In genomic region chr17:17433260-17433659, GRCh38 we compare ENCODE assay signal across 23 cellular contexts. TPM values are rescaled to one million over a fixed set of nuclear protein-coding genes. Genes with fewer than 3 reads are reported as not detected.
A peak's percentile ranks its signal among the peaks of the same experiment; 100 is the strongest.
DNase-seq lines count a peak whose midpoint lies in the region; ATAC-seq and TF ChIP-seq lines count a peak whose summit lies in the region.
"Had no signal": no experiment of that assay in that cellular context is flagged by ENCODE, and none has a peak within 500 bp of the region (broad histone marks: within the 10 kb centered on the region; RNA-seq: fewer than 3 reads in every experiment).

No MANE protein-coding gene starts in this region.

- ATAC-seq in heart right ventricle, result no peak
- ATAC-seq in upper lobe of right lung, result peak; percentile 98
- ATAC-seq: CD8-positive, alpha-beta T cell; psoas muscle had no signal

- no peaks in the 10 kb centered on the region for H3K4me1 ChIP-seq in cardiac muscle cell (ENCODE audit: low read depth)
- H3K4me1 ChIP-seq in heart right ventricle, result peaks cover 0 to 11% (median 0%) of the 10 kb centered on the region in 9 donors
- H3K4me1 ChIP-seq in upper lobe of right lung, result no peaks in the 10 kb centered on the region
- peaks cover 6% of the 10 kb centered on the region for H3K4me1 ChIP-seq in endodermal cell (ENCODE audit: control insufficient read depth, insufficient read depth, low read length)
- H3K4me1 ChIP-seq: psoas muscle had no signal

- peak in 1 of 2 donors; percentile 96 for DNase-seq in cardiac muscle cell (ENCODE audit: low read depth in 1 of 2, low spot score in 1 of 2)
- DNase-seq in heart right ventricle, result no peak
- DNase-seq in SKM-1 treated with dmso at 0.1 percent for 144 hours (lab: John Stamatoyannopoulos, UW; ENCODE audit: unreplicated experiment), result peak; percentile 95
- no peak for DNase-seq in glutamatergic neuron
- DNase-seq in upper lobe of right lung, result peak; percentile 84
- no peak for DNase-seq in dedifferentiated amniotic fluid mesenchymal stem cell (ENCODE audit: extremely low spot score)
- DNase-seq in endodermal cell, result no peak
- DNase-seq in SHP77 treated with DMSO at 0.1 percent for 48 hours (lab: John Stamatoyannopoulos, UW), result no peak
- DNase-seq: activated naive CD4-positive, alpha-beta T cell treated with anti-CD3 and anti-CD28 coated beads, Interleukin-2, amount 50 U/mL, for 16 hours; activated T-cell treated with anti-CD3 and anti-CD28 coated beads for 4 hours; CD8-positive, alpha-beta T cell; cortex of kidney; DMS79 treated with DMSO at 0.1 percent for 48 hours; islet precursor cell; mesendoderm; MG63; NCI-H2029 treated with DMSO at 0.1 percent for 48 hours; NCI-H510A; psoas muscle; spleen had no signal

- H3K27ac ChIP-seq in cardiac muscle cell, result no peak overlapping the region
- no peak overlapping the region for H3K27ac ChIP-seq in heart right ventricle
- H3K27ac ChIP-seq in upper lobe of right lung, result peak overlapping the region; percentile 42
- no peak overlapping the region for H3K27ac ChIP-seq in endodermal cell (ENCODE audit: low read depth, low read length)
- H3K27ac ChIP-seq: psoas muscle, SJSA1, spleen had no signal

- H3K27ac Mint-ChIP-seq in glutamatergic neuron (ENCODE audit: unreplicated experiment) (peak overlapping the region; percentile 4), endodermal cell (no peak overlapping the region)
- H3K27ac Mint-ChIP-seq: CD8-positive, alpha-beta T cell; nephron; type B pancreatic cell had no signal

- H3K27me3 ChIP-seq in cardiac muscle cell (no peaks in the 10 kb centered on the region), heart right ventricle (no peaks in the 10 kb centered on the region), upper lobe of right lung (no peaks in the 10 kb centered on the region), endodermal cell (ENCODE audit: control insufficient read depth, insufficient read depth, low read length, poor library complexity, severe bottlenecking) (no peaks in the 10 kb centered on the region)
- H3K27me3 ChIP-seq: MG63, SJSA1, spleen had no signal

- TF ChIP-seq CTCF in cardiac muscle cell (IDR thresholded peaks at IDR 0.05; ENCODE audit: low read depth, low read length) (peak; percentile 15), heart right ventricle (IDR thresholded peaks at IDR 0.05) (no peak), glutamatergic neuron (IDR thresholded peaks at IDR 0.05; ENCODE audit: partially characterized antibody, unreplicated experiment) (no peak), upper lobe of right lung (IDR thresholded peaks at IDR 0.05) (no peak), endodermal cell (conservative IDR thresholded peaks at IDR 0.05) (no peak)

- no peaks in the 10 kb centered on the region for H3K9me3 ChIP-seq in cardiac muscle cell (ENCODE audit: low read depth)
- H3K9me3 ChIP-seq in heart right ventricle, result no peaks in the 10 kb centered on the region
- no peaks in the 10 kb centered on the region for H3K9me3 ChIP-seq in upper lobe of right lung
- H3K9me3 ChIP-seq in endodermal cell (ENCODE audit: control insufficient read depth, low read length), result peaks cover 10% of the 10 kb centered on the region
- H3K9me3 ChIP-seq: MG63, psoas muscle, SJSA1, spleen had no signal

- H3K36me3 ChIP-seq in cardiac muscle cell (no peaks in the 10 kb centered on the region), heart right ventricle (no peaks in the 10 kb centered on the region), upper lobe of right lung (no peaks in the 10 kb centered on the region), endodermal cell (ENCODE audit: control insufficient read depth, insufficient read depth, low read length) (no peaks in the 10 kb centered on the region)
- H3K36me3 ChIP-seq: MG63, SJSA1, spleen had no signal

- intact Hi-C loops in heart right ventricle (cut with DNase I), result loop anchor here in 1 of 10 donors (10.0 kb wide), 1 partner anchor 78 kb away; no protein-coding TSS in a partner anchor
- intact Hi-C loops in upper lobe of right lung (cut with DNase I), result no loop called here

- 70 to 71% methylated on average over 4 of the region's 4 CpGs for WGBS in heart right ventricle, 2 donors
- WGBS in endodermal cell (ENCODE audit: insufficient coverage in 1 of 2, insufficient read length in 1 of 2), 2 experiments, result 83 to 85% methylated on average over 4 of the region's 4 CpGs

- H3K9ac ChIP-seq in endodermal cell (ENCODE audit: extremely low read depth, low read length, poor library complexity, severe bottlenecking), result no peak overlapping the region

- H3K4me3 Mint-ChIP-seq in glutamatergic neuron (ENCODE audit: unreplicated experiment), result no peak overlapping the region
- H3K4me3 Mint-ChIP-seq in endodermal cell, result no peak overlapping the region
- H3K4me3 Mint-ChIP-seq: CD8-positive, alpha-beta T cell; nephron; type B pancreatic cell had no signal

- H3K9me3 Mint-ChIP-seq in glutamatergic neuron (ENCODE audit: unreplicated experiment) (peaks cover 5% of the 10 kb centered on the region), endodermal cell (peaks cover 17% of the 10 kb centered on the region)
- H3K9me3 Mint-ChIP-seq: CD8-positive, alpha-beta T cell; type B pancreatic cell had no signal

- H3K4me3 ChIP-seq in cardiac muscle cell (no peak overlapping the region), heart right ventricle (no peak overlapping the region), upper lobe of right lung (no peak overlapping the region), endodermal cell (ENCODE audit: low read length) (no peak overlapping the region)
- H3K4me3 ChIP-seq: MG63, psoas muscle, SJSA1, spleen had no signal

- H3K4me1 Mint-ChIP-seq in glutamatergic neuron (ENCODE audit: low read depth, unreplicated experiment) (peaks cover 8% of the 10 kb centered on the region), endodermal cell (peaks cover 35% of the 10 kb centered on the region)
- H3K4me1 Mint-ChIP-seq: nephron had no signal

- H3K36me3 Mint-ChIP-seq in glutamatergic neuron (ENCODE audit: unreplicated experiment), result peaks cover 11% of the 10 kb centered on the region
- H3K36me3 Mint-ChIP-seq in endodermal cell (ENCODE audit: low read depth), result no peaks in the 10 kb centered on the region
- H3K36me3 Mint-ChIP-seq: CD8-positive, alpha-beta T cell; type B pancreatic cell had no signal

- H3K27me3 Mint-ChIP-seq in glutamatergic neuron (ENCODE audit: unreplicated experiment), result peaks cover 3% of the 10 kb centered on the region
- H3K27me3 Mint-ChIP-seq in endodermal cell (ENCODE audit: insufficient read depth), result peaks cover 3% of the 10 kb centered on the region

RNA-seq across cellular contexts. Expression of gene MED9, which starts 43.5 kb away (rescaled TPM):
- total RNA-seq in cardiac muscle cell (34.0 and 38.2 TPM in 2 replicates), heart right ventricle (10 to 100 TPM; 31.4 to 42.0 (median 35.2) TPM), glutamatergic neuron (ENCODE audit: unreplicated experiment) (23.2 TPM), upper lobe of right lung (13.8 TPM), endodermal cell (10 to 100 TPM; 18.4 to 20.5 TPM)
- polyA plus RNA-seq in cardiac muscle cell (27.9 and 42.3 TPM in 2 replicates), heart right ventricle (10 to 100 TPM; 32.6 to 33.8 TPM)
- 17.3 TPM for polyA plus RNA-seq in endodermal cell (2013, experiment 1 of 2)
- polyA plus RNA-seq in endodermal cell (2013, experiment 2 of 2), result 18.8 TPM

Comparison
In these comparisons a context has a peak if more than half of its experiments do, and no peak if none do; other contexts are left out.
1. DNase-seq: peak in SKM-1 treated with dmso at 0.1 percent for 144 hours (single experiment) and upper lobe of right lung (single experiment); none in heart right ventricle (0 of 2), glutamatergic neuron (single experiment), dedifferentiated amniotic fluid mesenchymal stem cell (single experiment), endodermal cell (single experiment) and SHP77 treated with DMSO at 0.1 percent for 48 hours (single experiment).